In genomic region chr6:35453236-35453635, GRCh38 we compare ENCODE assay signal across 8 cellular contexts. TPM values are rescaled to one million over a fixed set of nuclear protein-coding genes. Genes with fewer than 3 reads are reported as not detected.
DNase-seq lines count a peak whose midpoint lies in the region; ATAC-seq and TF ChIP-seq lines count a peak whose summit lies in the region.

No MANE protein-coding gene starts in this region.

- H3K4me3 Mint-ChIP-seq in activated CD4-positive, alpha-beta T cell treated with anti-CD3 and anti-CD28 coated beads, Interleukin-2, amount 10 ng/mL, durations not matched to agents 24 days and 14 days, result peak overlapping the region; percentile 79
- peak overlapping the region; percentile 76 to 80 for H3K4me3 Mint-ChIP-seq in stimulated activated naive CD8-positive, alpha-beta T cell treated with anti-CD3 and anti-CD28 coated beads, Interleukin-15, amount 100 ng/mL, for 72 hours

- peaks cover 12% of the 10 kb centered on the region for H3K4me1 ChIP-seq in foreskin keratinocyte

- TF ChIP-seq CTCF in VCaP (conservative IDR thresholded peaks at IDR 0.05), result no peak
- no peak for TF ChIP-seq CTCF in foreskin keratinocyte (conservative IDR thresholded peaks at IDR 0.05)

- H3K4me1 Mint-ChIP-seq in activated CD4-positive, alpha-beta T cell treated with anti-CD3 and anti-CD28 coated beads, Interleukin-2, amount 10 ng/mL, durations not matched to agents 24 days and 14 days, result peaks cover 35% of the 10 kb centered on the region
- H3K4me1 Mint-ChIP-seq in stimulated activated naive CD8-positive, alpha-beta T cell treated with anti-CD3 and anti-CD28 coated beads, Interleukin-15, amount 100 ng/mL, for 72 hours, result peaks cover 45% of the 10 kb centered on the region

- DNase-seq in activated CD4-positive, alpha-beta T cell treated with anti-CD3 and anti-CD28 coated beads, Interleukin-2, amount 10 ng/mL, durations not matched to agents 24 days and 14 days, result no peak
- no peak for DNase-seq in activated CD4-positive, alpha-beta T cell treated with anti-CD3 and anti-CD28 coated beads for 1 hour
- no peak for DNase-seq in foreskin keratinocyte
- no peak for DNase-seq in stimulated activated naive CD8-positive, alpha-beta T cell treated with anti-CD3 and anti-CD28 coated beads, Interleukin-15, amount 100 ng/mL, for 72 hours
- DNase-seq in Kasumi-1 (lab: John Stamatoyannopoulos, UW), result no peak
- no peak for DNase-seq in nucleus accumbens (lab: John Stamatoyannopoulos, UW)

- no peak for ATAC-seq in foreskin keratinocyte
- ATAC-seq in stimulated activated naive CD8-positive, alpha-beta T cell treated with anti-CD3 and anti-CD28 coated beads, Interleukin-15, amount 100 ng/mL, for 72 hours, result no peak
- ATAC-seq in HG03159 (IDR thresholded peaks at IDR 0.05; ENCODE audit: unreplicated experiment), result no peak

- H3K27me3 Mint-ChIP-seq in activated CD4-positive, alpha-beta T cell treated with anti-CD3 and anti-CD28 coated beads, Interleukin-2, amount 10 ng/mL, durations not matched to agents 24 days and 14 days, result peaks cover 9% of the 10 kb centered on the region
- H3K27me3 Mint-ChIP-seq in stimulated activated naive CD8-positive, alpha-beta T cell treated with anti-CD3 and anti-CD28 coated beads, Interleukin-15, amount 100 ng/mL, for 72 hours, result no peaks in the 10 kb centered on the region

- H3K36me3 Mint-ChIP-seq in activated CD4-positive, alpha-beta T cell treated with anti-CD3 and anti-CD28 coated beads, Interleukin-2, amount 10 ng/mL, durations not matched to agents 24 days and 14 days (ENCODE audit: low read depth), result peaks cover 11% of the 10 kb centered on the region

- H3K27ac Mint-ChIP-seq in activated CD4-positive, alpha-beta T cell treated with anti-CD3 and anti-CD28 coated beads, Interleukin-2, amount 10 ng/mL, durations not matched to agents 24 days and 14 days, result no peak overlapping the region
- H3K27ac Mint-ChIP-seq in stimulated activated naive CD8-positive, alpha-beta T cell treated with anti-CD3 and anti-CD28 coated beads, Interleukin-15, amount 100 ng/mL, for 72 hours, result no peak overlapping the region

- H3K27me3 ChIP-seq in foreskin keratinocyte, result no peaks in the 10 kb centered on the region

- intact Hi-C loops in activated CD4-positive, alpha-beta T cell treated with anti-CD3 and anti-CD28 coated beads, Interleukin-2, amount 10 ng/mL, durations not matched to agents 24 days and 14 days (cut with micrococcal nuclease), result loop anchor here (5.0 kb wide), 1 partner anchor 44 kb away; the partner anchor contains the start of gene TEAD3

- no peaks in the 10 kb centered on the region for H3K9me3 Mint-ChIP-seq in activated CD4-positive, alpha-beta T cell treated with anti-CD3 and anti-CD28 coated beads, Interleukin-2, amount 10 ng/mL, durations not matched to agents 24 days and 14 days
- no peaks in the 10 kb centered on the region for H3K9me3 Mint-ChIP-seq in stimulated activated naive CD8-positive, alpha-beta T cell treated with anti-CD3 and anti-CD28 coated beads, Interleukin-15, amount 100 ng/mL, for 72 hours

- H3K27ac ChIP-seq in VCaP (peak overlapping the region; percentile 72), foreskin keratinocyte (peak overlapping the region; percentile 78)

RNA-seq across cellular contexts. Expression of gene FANCE, which starts 1.1 kb away (rescaled TPM):
- total RNA-seq in activated CD4-positive, alpha-beta T cell treated with anti-CD3 and anti-CD28 coated beads, Interleukin-2, amount 10 ng/mL, durations not matched to agents 24 days and 14 days, result 19.6 and 22.1 TPM in 2 replicates
- 14.0 and 14.5 TPM in 2 replicates for total RNA-seq in foreskin keratinocyte
- 10.6 and 11.7 TPM in 2 replicates for polyA plus RNA-seq in foreskin keratinocyte

RNA-seq across cellular contexts. Expression of gene RPL10A, which starts 15.0 kb away (rescaled TPM):
- total RNA-seq in activated CD4-positive, alpha-beta T cell treated with anti-CD3 and anti-CD28 coated beads, Interleukin-2, amount 10 ng/mL, durations not matched to agents 24 days and 14 days, result 1,702 and 1,710 TPM in 2 replicates
- total RNA-seq in foreskin keratinocyte, result 1,635 and 1,748 TPM in 2 replicates
- polyA plus RNA-seq in foreskin keratinocyte, result 2,218 and 2,342 TPM in 2 replicates

RNA-seq across cellular contexts. Expression of gene TEAD3, which starts 43.6 kb away (rescaled TPM):
- total RNA-seq in activated CD4-positive, alpha-beta T cell treated with anti-CD3 and anti-CD28 coated beads, Interleukin-2, amount 10 ng/mL, durations not matched to agents 24 days and 14 days, result 1.7 and 2.2 TPM in 2 replicates
- 14.0 and 14.9 TPM in 2 replicates for total RNA-seq in foreskin keratinocyte
- 17.1 and 17.2 TPM in 2 replicates for polyA plus RNA-seq in foreskin keratinocyte

RNA-seq across cellular contexts. Expression of gene TULP1, which starts 59.5 kb away (rescaled TPM):
- not detected in 2 replicates for total RNA-seq in activated CD4-positive, alpha-beta T cell treated with anti-CD3 and anti-CD28 coated beads, Interleukin-2, amount 10 ng/mL, durations not matched to agents 24 days and 14 days
- total RNA-seq in foreskin keratinocyte, result not detected in 2 replicates
- not detected in 2 replicates for polyA plus RNA-seq in foreskin keratinocyte
